ENCODE assay signal across 1 cellular context in the genomic region with DNA sequence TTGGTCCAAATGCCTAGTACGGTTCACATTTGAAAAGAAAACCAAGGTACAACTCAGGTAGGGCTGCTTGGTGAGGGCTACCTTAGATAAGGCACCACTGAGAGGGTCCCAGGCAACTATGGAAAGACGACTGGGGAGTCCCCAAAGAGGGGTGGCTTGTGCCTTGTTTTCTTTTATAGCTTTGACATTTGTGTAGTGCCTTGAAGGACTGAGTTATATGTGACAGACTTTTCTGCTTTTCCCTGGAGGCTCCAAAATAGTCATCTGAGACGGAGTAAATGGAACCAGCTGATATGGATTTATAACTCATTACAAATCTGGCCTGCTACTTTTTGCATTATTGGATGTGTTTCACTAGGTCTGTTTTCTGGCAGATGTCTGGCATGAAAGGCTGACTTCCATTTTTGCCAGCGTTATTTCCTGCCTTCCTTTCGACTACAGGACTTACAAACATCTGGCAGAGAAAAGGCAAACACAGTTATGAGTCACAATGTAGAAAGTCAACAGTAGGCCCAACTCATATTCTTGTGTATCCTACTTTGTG.
TF ChIP-seq lines count a peak whose summit lies in the region.

No MANE protein-coding gene starts in this region.

TF ChIP-seq in HepG2, 621 proteins besides CTCF, POLR2A, EP300 and RAD21 (continued from another document and continues in another):
- TF ChIP-seq ZBTB40 (IDR thresholded peaks at IDR 0.05) (no peak), ZBTB40 (CRISPR knock-in tag; IDR thresholded peaks at IDR 0.05) (no peak), ARNT2 (CRISPR knock-in tag; IDR thresholded peaks at IDR 0.05; ENCODE audit: low read depth) (no peak), FOXA3 (CRISPR knock-in tag; IDR thresholded peaks at IDR 0.05) (peak; percentile 92), ZFYVE20 (CRISPR knock-in tag; IDR thresholded peaks at IDR 0.05; ENCODE audit: borderline replicate concordance, low read depth) (no peak), ZBTB21 (CRISPR knock-in tag; IDR thresholded peaks at IDR 0.05) (no peak), LBX2 (CRISPR knock-in tag; IDR thresholded peaks at IDR 0.05; ENCODE audit: borderline replicate concordance) (no peak), SP140L (CRISPR knock-in tag; IDR thresholded peaks at IDR 0.05; ENCODE audit: borderline replicate concordance) (no peak), ZNF878 (CRISPR knock-in tag; IDR thresholded peaks at IDR 0.05) (no peak), ZNF607 (CRISPR knock-in tag; IDR thresholded peaks at IDR 0.05; ENCODE audit: borderline replicate concordance) (no peak), POGK (CRISPR knock-in tag; conservative IDR thresholded peaks at IDR 0.05) (no peak), FOXP1 (IDR thresholded peaks at IDR 0.05) (no peak), FOXP1 (CRISPR knock-in tag; IDR thresholded peaks at IDR 0.05) (peak; percentile 25; the same call in 1 of the 2 replicates), GATAD2A (CRISPR knock-in tag; IDR thresholded peaks at IDR 0.05) (peak; percentile 78), REPIN1 (CRISPR knock-in tag; IDR thresholded peaks at IDR 0.05; ENCODE audit: borderline replicate concordance, low read depth) (no peak), XBP1 (CRISPR knock-in tag; IDR thresholded peaks at IDR 0.05) (no peak), ZNF33A (CRISPR knock-in tag; IDR thresholded peaks at IDR 0.05; ENCODE audit: borderline replicate concordance) (no peak), ZNF501 (CRISPR knock-in tag; IDR thresholded peaks at IDR 0.05) (no peak), CAMTA2 (CRISPR knock-in tag; IDR thresholded peaks at IDR 0.05; ENCODE audit: borderline replicate concordance) (no peak), SOX13 (IDR thresholded peaks at IDR 0.05) (no peak), SOX13 (CRISPR knock-in tag; conservative IDR thresholded peaks at IDR 0.05 in 1 of 2, IDR thresholded peaks at IDR 0.05 in 1 of 2) (peak in 1 of 2 experiments; percentile 58; a peak in 1 of 4 replicates), ZNF749 (CRISPR knock-in tag; IDR thresholded peaks at IDR 0.05; ENCODE audit: borderline replicate concordance) (no peak), AHDC1 (CRISPR knock-in tag; IDR thresholded peaks at IDR 0.05; ENCODE audit: borderline replicate concordance) (peak; percentile 99), ELF1 (CRISPR knock-in tag; IDR thresholded peaks at IDR 0.05) (no peak), ZNF629 (CRISPR knock-in tag; conservative IDR thresholded peaks at IDR 0.05) (no peak), PAX8 (CRISPR knock-in tag; IDR thresholded peaks at IDR 0.05; ENCODE audit: borderline replicate concordance) (no peak), ZNF569 (CRISPR knock-in tag; IDR thresholded peaks at IDR 0.05; ENCODE audit: borderline replicate concordance) (no peak), ARID2 (CRISPR knock-in tag; IDR thresholded peaks at IDR 0.05; ENCODE audit: borderline replicate concordance) (no peak), ZNF841 (CRISPR knock-in tag; IDR thresholded peaks at IDR 0.05; ENCODE audit: borderline replicate concordance) (no peak), ZNF557 (CRISPR knock-in tag; IDR thresholded peaks at IDR 0.05) (no peak), ZNF24 (IDR thresholded peaks at IDR 0.05) (no peak), ZFAT (CRISPR knock-in tag; conservative IDR thresholded peaks at IDR 0.05) (no peak), POLR2AphosphoS2 (IDR thresholded peaks at IDR 0.05; ENCODE audit: low read depth, low read length) (no peak), FOXO1 (CRISPR knock-in tag; IDR thresholded peaks at IDR 0.05) (peak; percentile 31; the same call in 1 of the 2 replicates), KDM5B (CRISPR knock-in tag; IDR thresholded peaks at IDR 0.05; ENCODE audit: borderline replicate concordance) (no peak), TFDP1 (CRISPR knock-in tag; IDR thresholded peaks at IDR 0.05; ENCODE audit: borderline replicate concordance) (no peak), ZFP36L2 (CRISPR knock-in tag; IDR thresholded peaks at IDR 0.05) (no peak), ZNF891 (CRISPR knock-in tag; IDR thresholded peaks at IDR 0.05) (no peak), NFIC (IDR thresholded peaks at IDR 0.05; ENCODE audit: low read length) (peak; percentile 72; the same call in 1 of the 2 replicates), E2F5 (CRISPR knock-in tag; conservative IDR thresholded peaks at IDR 0.05) (no peak), ZNF530 (CRISPR knock-in tag; IDR thresholded peaks at IDR 0.05; ENCODE audit: low read depth) (no peak), ZNF326 (CRISPR knock-in tag; IDR thresholded peaks at IDR 0.05; ENCODE audit: borderline replicate concordance) (no peak)
- TF ChIP-seq, protein P1, sequence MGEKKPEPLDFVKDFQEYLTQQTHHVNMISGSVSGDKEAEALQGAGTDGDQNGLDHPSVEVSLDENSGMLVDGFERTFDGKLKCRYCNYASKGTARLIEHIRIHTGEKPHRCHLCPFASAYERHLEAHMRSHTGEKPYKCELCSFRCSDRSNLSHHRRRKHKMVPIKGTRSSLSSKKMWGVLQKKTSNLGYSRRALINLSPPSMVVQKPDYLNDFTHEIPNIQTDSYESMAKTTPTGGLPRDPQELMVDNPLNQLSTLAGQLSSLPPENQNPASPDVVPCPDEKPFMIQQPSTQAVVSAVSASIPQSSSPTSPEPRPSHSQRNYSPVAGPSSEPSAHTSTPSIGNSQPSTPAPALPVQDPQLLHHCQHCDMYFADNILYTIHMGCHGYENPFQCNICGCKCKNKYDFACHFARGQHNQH (CRISPR knock-in tag; IDR thresholded peaks at IDR 0.05), result peak; percentile 40; the same call in 1 of the 2 replicates
